18 cellular contexts compared by ENCODE assay signal in genomic region chr5:137148128-137148527, GRCh38.
DNase-seq lines count a peak whose midpoint lies in the region; ATAC-seq and TF ChIP-seq lines count a peak whose summit lies in the region.
"Had no signal": no experiment of that assay in that cellular context is flagged by ENCODE, and none has a peak within 500 bp of the region (broad histone marks: within the 10 kb centered on the region; RNA-seq: fewer than 3 reads in every experiment).

No MANE protein-coding gene starts in this region.

- no peaks in the 10 kb centered on the region for H3K36me3 ChIP-seq in neural cell (ENCODE audit: insufficient read depth, low read length)
- H3K36me3 ChIP-seq: BE2C, SJCRH30, suprapubic skin had no signal

- TF ChIP-seq CTCF in neural cell (IDR thresholded peaks at IDR 0.05; ENCODE audit: poor library complexity, severe bottlenecking) = no peak

- peaks cover 6% of the 10 kb centered on the region for H3F3A ChIP-seq in neural cell (ENCODE audit: insufficient read depth, low read length, poor library complexity, severe bottlenecking)

- H4K20me1 ChIP-seq in neural cell (ENCODE audit: insufficient read depth) = no peaks in the 10 kb centered on the region

- H3K9me2 ChIP-seq in neural cell (ENCODE audit: insufficient read depth, low read length) = no peaks in the 10 kb centered on the region

- peak overlapping the region; percentile 14 for H3K4me3 ChIP-seq in neural cell (ENCODE audit: low read length)
- H3K4me3 ChIP-seq: lung, SJCRH30, suprapubic skin had no signal

- no peak for ATAC-seq in GM18498 (IDR thresholded peaks at IDR 0.05; ENCODE audit: unreplicated experiment)
- ATAC-seq: stimulated activated memory B cell treated with anti-CD40 and anti-IgM and Interleukin-4, amounts not matched to agents 10 μg/mL and 1 μg/mL and 100 μg/mL, for 72 hours had no signal

- no peaks in the 10 kb centered on the region for H3K9me3 ChIP-seq in neural cell (ENCODE audit: low read length)
- H3K9me3 ChIP-seq: BE2C, SJCRH30, suprapubic skin had no signal

- peak overlapping the region; percentile 99 for H3K27ac ChIP-seq in neural cell (ENCODE audit: low read length)
- H3K27ac ChIP-seq: SJCRH30, suprapubic skin had no signal

- H3K4me2 ChIP-seq in neural cell (ENCODE audit: low read length) = no peak overlapping the region

- peak; percentile 79 for DNase-seq in Daoy (ENCODE audit: low read depth)
- DNase-seq in NCI-H1092 treated with DMSO at 0.1 percent for 48 hours (lab: John Stamatoyannopoulos, UW) = peak; percentile 15
- peak; percentile 44 for DNase-seq in cerebellar cortex (ENCODE audit: low spot score)
- no peak for DNase-seq in stimulated activated naive CD4-positive, alpha-beta T cell (lab: John Stamatoyannopoulos, UW)
- DNase-seq in NCI-H2171 treated with DMSO at 0.1 percent for 48 hours (lab: John Stamatoyannopoulos, UW) = no peak
- DNase-seq in OCI-M1 (lab: John Stamatoyannopoulos, UW) = no peak
- DNase-seq: activated CD8-positive, alpha-beta memory T cell treated with anti-CD3 and anti-CD28 coated beads for 24 hours; activated T-cell treated with anti-CD3 and anti-CD28 coated beads, Interleukin-2, amount 50 U/mL, for 24 hours; BE2C; kidney; NCI-H187 treated with DMSO at 0.1 percent for 48 hours; stimulated activated CD4-positive, alpha-beta T cell treated with anti-CD3 and anti-CD28 coated beads, Interleukin-2, amount 100 ng/mL, for 48 hours had no signal

- H2AFZ ChIP-seq in neural cell (ENCODE audit: low read depth, low read length) = no peak overlapping the region

- no peaks in the 10 kb centered on the region for H3K27me3 ChIP-seq in neural cell (ENCODE audit: insufficient read depth, low read depth, low read length)
- H3K27me3 ChIP-seq: BE2C, SJCRH30, suprapubic skin had no signal

- no peak overlapping the region for H3K9ac ChIP-seq in neural cell (ENCODE audit: low read length)

- no peak for TF ChIP-seq EP300 in neural cell (conservative IDR thresholded peaks at IDR 0.05; ENCODE audit: poor library complexity, severe bottlenecking)

- no peaks in the 10 kb centered on the region for H3K79me2 ChIP-seq in neural cell (replicated peaks; ENCODE audit: insufficient read depth, low read length)

- TF ChIP-seq RAD21 in neural cell (conservative IDR thresholded peaks at IDR 0.05) = no peak

TF ChIP-seq in neural cell, 6 proteins besides CTCF, POLR2A, EP300 and RAD21:
- TF ChIP-seq REST (IDR thresholded peaks at IDR 0.05; ENCODE audit: borderline replicate concordance) = no peak
- no peak for TF ChIP-seq TAF1 (IDR thresholded peaks at IDR 0.05; ENCODE audit: low read depth)
- no peak for TF ChIP-seq SMC3 (conservative IDR thresholded peaks at IDR 0.05; ENCODE audit: poor library complexity)
- no peak for TF ChIP-seq POLR2AphosphoS5 (IDR thresholded peaks at IDR 0.05)
- TF ChIP-seq EZH2 (IDR thresholded peaks at IDR 0.05; ENCODE audit: borderline replicate concordance, insufficient read depth, low read length, poor library complexity, severe bottlenecking) = no peak
- TF ChIP-seq MXI1 (conservative IDR thresholded peaks at IDR 0.05; ENCODE audit: poor library complexity, severe bottlenecking) = no peak

Comparison
In these comparisons a context has a peak if more than half of its experiments do, and no peak if none do; other contexts are left out.
1. DNase-seq: peak in Daoy (single experiment), NCI-H1092 treated with DMSO at 0.1 percent for 48 hours (single experiment) and cerebellar cortex (single experiment); none in stimulated activated naive CD4-positive, alpha-beta T cell (0 of 6), NCI-H2171 treated with DMSO at 0.1 percent for 48 hours (single experiment) and OCI-M1 (single experiment).